Comparison of ENCODE assay signal across 27 cellular contexts in genomic region chr11:2977113-2977512, GRCh38. TPM values are rescaled to one million over a fixed set of nuclear protein-coding genes. Genes with fewer than 3 reads are reported as not detected.
"Had no signal": no experiment of that assay in that cellular context is flagged by ENCODE, and none has a peak within 500 bp of the region (broad histone marks: within the 10 kb centered on the region; RNA-seq: fewer than 3 reads in every experiment).

No MANE protein-coding gene starts in this region.

- H3K4me3 ChIP-seq: adrenal gland, ascending aorta, hepatocyte, right lobe of liver, SK-N-MC, skin epidermis, tibial nerve had no signal

- DNase-seq: activated CD4-positive, alpha-beta T cell treated with anti-CD3 and anti-CD28 coated beads, Interleukin-2, amount 50 U/mL, for 48 hours; activated gamma-delta T cell; activated naive CD4-positive, alpha-beta T cell treated with anti-CD3 and anti-CD28 coated beads, Interleukin-2, amount 50 U/mL, for 16 hours; activated T-cell treated with anti-CD3 and anti-CD28 coated beads, Interleukin-2, amount 50 U/mL, for 48 hours; brain microvascular endothelial cell; caudate nucleus; effector CD4-positive, alpha-beta T cell; erythroblast; foreskin keratinocyte; immature natural killer cell; kidney glomerular epithelial cell; midbrain; nucleus accumbens; right lobe of liver; stimulated activated CD4-positive, alpha-beta T cell treated with anti-CD3 and anti-CD28 coated beads, Interleukin-1b, Interleukin-23, amount 100 ng/mL, for 48 hours; stimulated activated naive CD8-positive, alpha-beta T cell treated with anti-CD3 and anti-CD28 coated beads, Interleukin-15, amount 100 ng/mL, for 72 hours; SW 1271 had no signal

- H3K27me3 ChIP-seq: adrenal gland, ascending aorta, brain microvascular endothelial cell, foreskin keratinocyte, hepatocyte, right lobe of liver, tibial nerve had no signal

- H3K27ac Mint-ChIP-seq: dendritic cell treated with granulocyte-macrophage colony-stimulating factor and Interleukin-4, amounts not matched to agents 40 ng/mL and 50 ng/mL, for 4 days; WTC11 had no signal

- H3K4me3 Mint-ChIP-seq: dendritic cell treated with granulocyte-macrophage colony-stimulating factor and Interleukin-4, amounts not matched to agents 40 ng/mL and 50 ng/mL, for 4 days; immature natural killer cell; stimulated activated naive CD8-positive, alpha-beta T cell treated with anti-CD3 and anti-CD28 coated beads, Interleukin-15, amount 100 ng/mL, for 72 hours; WTC11 had no signal

- H3K27me3 Mint-ChIP-seq: dendritic cell treated with granulocyte-macrophage colony-stimulating factor and Interleukin-4, amounts not matched to agents 40 ng/mL and 50 ng/mL, for 4 days; stimulated activated naive CD8-positive, alpha-beta T cell treated with anti-CD3 and anti-CD28 coated beads, Interleukin-15, amount 100 ng/mL, for 72 hours had no signal

- H3K9me3 Mint-ChIP-seq: dendritic cell treated with granulocyte-macrophage colony-stimulating factor and Interleukin-4, amounts not matched to agents 40 ng/mL and 50 ng/mL, for 4 days; immature natural killer cell; stimulated activated naive CD8-positive, alpha-beta T cell treated with anti-CD3 and anti-CD28 coated beads, Interleukin-15, amount 100 ng/mL, for 72 hours; WTC11 had no signal

- H3K4me1 ChIP-seq: foreskin keratinocyte, right lobe of liver had no signal

- ATAC-seq: foreskin keratinocyte; right lobe of liver; stimulated activated naive CD8-positive, alpha-beta T cell treated with anti-CD3 and anti-CD28 coated beads, Interleukin-15, amount 100 ng/mL, for 72 hours; WTC11 had no signal

- H3K27ac ChIP-seq: adrenal gland, ascending aorta, brain microvascular endothelial cell, foreskin keratinocyte, hepatocyte, parathyroid adenoma, right lobe of liver, SK-N-MC, skin epidermis, tibial nerve had no signal

- H3K9me3 ChIP-seq: adrenal gland, ascending aorta, right lobe of liver, tibial nerve had no signal

RNA-seq across cellular contexts. Expression of gene PHLDA2, which starts 47.9 kb away (rescaled TPM):
- total RNA-seq: ascending aorta had no signal
- polyA plus RNA-seq: neural cell had no signal
